ENCODE assay signal across 16 cellular contexts in genomic region chr21:45341779-45342178, GRCh38. TPM values are rescaled to one million over a fixed set of nuclear protein-coding genes. Genes with fewer than 3 reads are reported as not detected.
DNase-seq lines count a peak whose midpoint lies in the region; ATAC-seq and TF ChIP-seq lines count a peak whose summit lies in the region.
"Had no signal": no experiment of that assay in that cellular context is flagged by ENCODE, and none has a peak within 500 bp of the region (broad histone marks: within the 10 kb centered on the region; RNA-seq: fewer than 3 reads in every experiment).

No MANE protein-coding gene starts in this region.

- H3K4me3 ChIP-seq in uterus: no peak overlapping the region
- H3K4me3 ChIP-seq: left ventricle myocardium inferior, PC-9, upper lobe of right lung had no signal

- H3K27ac ChIP-seq in VCaP: peak overlapping the region; percentile 61
- no peak overlapping the region for H3K27ac ChIP-seq in foreskin keratinocyte
- H3K27ac ChIP-seq in uterus: no peak overlapping the region
- H3K27ac ChIP-seq: left ventricle myocardium inferior, PC-9, upper lobe of right lung had no signal

- H3K4me1 ChIP-seq in foreskin keratinocyte: peaks cover 9% of the 10 kb centered on the region
- H3K4me1 ChIP-seq in uterus: no peaks in the 10 kb centered on the region

- H3K9me3 ChIP-seq in uterus: no peaks in the 10 kb centered on the region
- H3K9me3 ChIP-seq: upper lobe of right lung had no signal

- DNase-seq in COR-L47 (lab: John Stamatoyannopoulos, UW) (peak; percentile 86), NCI-H2081 (lab: John Stamatoyannopoulos, UW) (peak; percentile 60 to 76), foreskin keratinocyte (peak; percentile 68 to 83), NCI-H1436 treated with DMSO at 0.1 percent for 48 hours (lab: John Stamatoyannopoulos, UW) (no peak), uterus (no peak)
- DNase-seq: activated CD8-positive, alpha-beta memory T cell treated with anti-CD3 and anti-CD28 coated beads for 24 hours; CD4-positive, alpha-beta memory T cell; H9; left ventricle myocardium inferior; MM.1S; PC-9; stimulated activated naive CD4-positive, alpha-beta T cell; upper lobe of right lung had no signal

- no peaks in the 10 kb centered on the region for H3K36me3 ChIP-seq in uterus
- H3K36me3 ChIP-seq: left ventricle myocardium inferior, upper lobe of right lung had no signal

- no peak for TF ChIP-seq POLR2A in uterus (IDR thresholded peaks at IDR 0.05)

- intact Hi-C loops in uterus (cut with DNase I; ENCODE audit: low total_unique reads): no loop called here

- ATAC-seq in foreskin keratinocyte (no peak), GM21529 (IDR thresholded peaks at IDR 0.05; ENCODE audit: unreplicated experiment) (no peak), HG03108 (IDR thresholded peaks at IDR 0.05; ENCODE audit: unreplicated experiment) (no peak)
- ATAC-seq: upper lobe of right lung had no signal

- H3K27me3 ChIP-seq in foreskin keratinocyte (peaks cover 43% of the 10 kb centered on the region), uterus (no peaks in the 10 kb centered on the region)
- H3K27me3 ChIP-seq: upper lobe of right lung had no signal

- no peak for TF ChIP-seq CTCF in VCaP (conservative IDR thresholded peaks at IDR 0.05)
- no peak for TF ChIP-seq CTCF in foreskin keratinocyte (conservative IDR thresholded peaks at IDR 0.05)
- no peak for TF ChIP-seq CTCF in uterus (IDR thresholded peaks at IDR 0.05)

RNA-seq across cellular contexts. Expression of gene POFUT2, which starts 54.1 kb away (rescaled TPM):
- 15.6 and 18.3 TPM in 2 replicates for total RNA-seq in foreskin keratinocyte
- polyA plus RNA-seq in foreskin keratinocyte: 12.2 and 13.3 TPM in 2 replicates
- 10 to 100 TPM in 3 of 4 donors, 1 to 10 TPM in 1; 6.2 to 49.7 (median 24.6) TPM for total RNA-seq in uterus

Comparison
In these comparisons a context has a peak if more than half of its experiments do, and no peak if none do; other contexts are left out.
1. DNase-seq: peak in COR-L47 (single experiment), NCI-H2081 (2 of 2) and foreskin keratinocyte (2 of 2); none in NCI-H1436 treated with DMSO at 0.1 percent for 48 hours (single experiment) and uterus (0 of 2).